Comparison of ENCODE assay signal across 27 cellular contexts in the genomic region with DNA sequence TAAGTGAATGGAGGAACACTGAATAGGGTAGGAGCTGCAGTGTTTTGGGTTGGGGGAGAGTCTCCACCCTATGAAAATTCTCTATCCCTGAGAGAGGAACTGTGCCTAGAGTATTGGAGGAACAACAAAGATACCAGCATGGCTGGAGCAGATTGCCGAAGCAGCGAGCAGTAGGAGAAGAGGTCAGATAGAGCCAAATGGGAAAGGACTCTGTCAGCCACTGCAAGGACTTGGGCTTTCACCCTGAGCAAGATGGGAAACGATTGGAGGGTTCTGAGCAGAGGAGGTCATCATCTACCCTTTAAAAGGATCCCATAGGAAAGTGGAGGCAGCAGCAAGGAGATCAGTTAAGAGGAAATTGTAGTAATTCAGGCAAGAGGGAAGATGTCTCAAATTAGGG. TPM values are rescaled to one million over a fixed set of nuclear protein-coding genes. Genes with fewer than 3 reads are reported as not detected.
"Had no signal": no experiment of that assay in that cellular context is flagged by ENCODE, and none has a peak within 500 bp of the region (broad histone marks: within the 10 kb centered on the region; RNA-seq: fewer than 3 reads in every experiment).

No MANE protein-coding gene starts in this region.

- H3K36me3 Mint-ChIP-seq: mesothelial cell of epicardium; naive B cell; natural killer cell; stimulated activated naive B cell treated with anti-CD40 and anti-IgM and Interleukin-4, amounts not matched to agents 10 μg/mL and 1 μg/mL and 100 μg/mL, for 72 hours had no signal

- H3K4me1 Mint-ChIP-seq: mesothelial cell of epicardium; stimulated activated naive B cell treated with anti-CD40 and anti-IgM and Interleukin-4, amounts not matched to agents 10 μg/mL and 1 μg/mL and 100 μg/mL, for 72 hours had no signal

- H3K27ac Mint-ChIP-seq: mesothelial cell of epicardium; naive B cell; natural killer cell; nephron progenitor cell; stimulated activated naive B cell treated with anti-CD40 and anti-IgM and Interleukin-4, amounts not matched to agents 10 μg/mL and 1 μg/mL and 100 μg/mL, for 72 hours had no signal

- H3K36me3 ChIP-seq: left ventricle myocardium inferior, pancreas, prostate gland, stomach, thyroid gland, transverse colon, upper lobe of left lung, vagina had no signal

- H3K9me3 Mint-ChIP-seq: mesothelial cell of epicardium; naive B cell; natural killer cell; nephron progenitor cell; stimulated activated naive B cell treated with anti-CD40 and anti-IgM and Interleukin-4, amounts not matched to agents 10 μg/mL and 1 μg/mL and 100 μg/mL, for 72 hours had no signal

- H3K27me3 ChIP-seq: pancreas, testis, thyroid gland, transverse colon, upper lobe of left lung, vagina had no signal

- DNase-seq: islet precursor cell; left ventricle myocardium inferior; mesendoderm; naive B cell; natural killer cell; nephron progenitor cell; pancreas; posterior cingulate gyrus; retina; right cardiac atrium; stimulated activated CD4-positive, alpha-beta T cell treated with anti-CD3 and anti-CD28 coated beads, Interleukin-12 subunit alpha, Interleukin-12 subunit beta, amount 100 ng/mL, for 4 hours; stimulated activated CD4-positive, alpha-beta T cell treated with anti-CD3 and anti-CD28 coated beads, Interleukin-15, amount 100 ng/mL, for 24 hours; stimulated activated CD4-positive, alpha-beta T cell treated with anti-CD3 and anti-CD28 coated beads, Interleukin-2, amount 100 ng/mL, for 24 hours; stimulated activated CD4-positive, alpha-beta T cell treated with anti-CD3 and anti-CD28 coated beads, Interleukin-4, amount 100 ng/mL, for 1 hour; stimulated activated naive B cell treated with anti-CD40 and anti-IgM and Interleukin-4, amounts not matched to agents 10 μg/mL and 1 μg/mL and 100 μg/mL, for 72 hours; stimulated activated naive CD8-positive, alpha-beta T cell treated with anti-CD3 and anti-CD28 coated beads, Interleukin-15, Interleukin-2, amounts not matched to agents 100 U/mL and 50 U/mL, for 24 hours; stomach; testis; thyroid gland; transverse colon; upper lobe of left lung had no signal

- H3K4me1 ChIP-seq: prostate gland had no signal

- ATAC-seq: natural killer cell; pancreas; right cardiac atrium; sciatic nerve; stimulated activated naive B cell treated with anti-CD40 and anti-IgM and Interleukin-4, amounts not matched to agents 10 μg/mL and 1 μg/mL and 100 μg/mL, for 72 hours; stimulated activated naive CD8-positive, alpha-beta T cell treated with anti-CD3 and anti-CD28 coated beads, Interleukin-15, Interleukin-2, amounts not matched to agents 100 U/mL and 50 U/mL, for 24 hours had no signal

- H3K9me3 ChIP-seq: left ventricle myocardium inferior, pancreas, prostate gland, stomach, testis, thyroid gland, transverse colon, upper lobe of left lung, vagina had no signal

- H3K4me3 ChIP-seq: left ventricle myocardium inferior, lung, pancreas, prostate gland, skin epidermis, stomach, testis, thyroid gland, transverse colon, upper lobe of left lung, vagina had no signal

- H3K27ac ChIP-seq: left ventricle myocardium inferior, pancreas, prostate gland, skin epidermis, stomach, testis, thyroid gland, transverse colon, upper lobe of left lung, vagina had no signal

- FAIRE-seq: pancreas had no signal

- H3K4me3 Mint-ChIP-seq: mesothelial cell of epicardium; naive B cell; natural killer cell; nephron progenitor cell; stimulated activated naive B cell treated with anti-CD40 and anti-IgM and Interleukin-4, amounts not matched to agents 10 μg/mL and 1 μg/mL and 100 μg/mL, for 72 hours had no signal

RNA-seq across cellular contexts. Expression of a gene that starts 24.8 kb away (rescaled TPM):
- total RNA-seq: left ventricle myocardium inferior had no signal
